In the genomic region with DNA sequence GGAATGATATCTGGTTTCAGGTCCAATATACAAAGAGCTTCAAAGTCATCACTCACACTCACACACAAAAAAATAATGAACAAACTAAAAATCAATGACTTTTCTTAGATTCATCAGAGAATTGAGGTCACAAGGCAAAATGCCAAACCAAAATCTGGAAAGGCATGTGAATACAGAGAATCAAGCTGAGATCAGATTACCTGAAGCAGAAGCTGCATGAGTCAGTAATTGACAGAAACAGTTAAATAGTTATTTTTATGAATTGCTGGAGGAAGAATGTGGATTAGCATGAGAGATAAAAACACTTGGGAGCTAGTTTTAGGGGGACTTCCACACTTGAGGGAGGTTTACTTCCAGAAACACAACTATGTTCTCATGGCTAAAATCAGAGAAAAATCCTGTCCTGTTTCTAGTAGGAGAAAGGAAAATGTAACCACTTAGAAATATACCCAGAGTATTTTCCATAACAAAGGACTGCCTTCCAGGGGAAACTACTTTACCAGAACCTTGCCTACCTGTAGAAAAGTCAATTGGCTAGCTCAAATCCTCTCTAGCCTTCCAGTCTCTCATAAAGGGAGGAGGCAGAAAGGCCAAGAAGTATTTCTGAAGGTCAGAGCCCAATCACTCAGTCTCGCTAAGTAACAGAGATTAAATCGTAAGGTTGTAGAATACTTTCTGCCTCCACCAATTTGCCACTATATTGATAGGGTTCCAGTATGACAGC, we compare ENCODE assay signal across 12 cellular contexts.
A peak's percentile ranks its signal among the peaks of the same experiment; 100 is the strongest.
DNase-seq lines count a peak whose midpoint lies in the region; TF ChIP-seq lines count a peak whose summit lies in the region.
"Had no signal": no experiment of that assay in that cellular context is flagged by ENCODE, and none has a peak within 500 bp of the region (broad histone marks: within the 10 kb centered on the region; RNA-seq: fewer than 3 reads in every experiment).

No MANE protein-coding gene starts in this region.

- H3K27ac ChIP-seq in testis = no peak overlapping the region

- TF ChIP-seq CTCF in BE2C (IDR thresholded peaks at IDR 0.05; ENCODE audit: low read depth, low read length) = no peak
- no peak for TF ChIP-seq CTCF in testis (IDR thresholded peaks at IDR 0.05)

- no peak for TF ChIP-seq POLR2A in testis (IDR thresholded peaks at IDR 0.05)

- no peaks in the 10 kb centered on the region for H3K36me3 ChIP-seq in BE2C
- no peaks in the 10 kb centered on the region for H3K36me3 ChIP-seq in testis (ENCODE audit: low read depth, missing control alignments)

- H3K9me3 ChIP-seq in BE2C (no peaks in the 10 kb centered on the region), testis (no peaks in the 10 kb centered on the region)

- no peaks in the 10 kb centered on the region for H3K27me3 ChIP-seq in BE2C
- H3K27me3 ChIP-seq in testis = no peaks in the 10 kb centered on the region

- intact Hi-C loops in testis (cut with DNase I; ENCODE audit: low total_unique reads) = no loop called here

- H3K4me1 ChIP-seq in BE2C (peaks cover 9% of the 10 kb centered on the region), testis (no peaks in the 10 kb centered on the region)

- WGBS in testis, 2 donors = 54 to 56% methylated on average over 2 of the region's 2 CpGs

- H3K4me3 ChIP-seq in BE2C (ENCODE audit: low read depth, low read length) (no peak overlapping the region), testis (no peak overlapping the region)

- peak; percentile 14 for DNase-seq in BE2C
- DNase-seq in HT1080 (ENCODE audit: low read depth) = peak; percentile 69
- peak; percentile 53 for DNase-seq in amniotic epithelial cell (ENCODE audit: low read depth)
- DNase-seq in iPS-NIHi11 (ENCODE audit: low spot score) = peak; percentile 11
- DNase-seq in testis = no peak
- DNase-seq in OCI-M2 (lab: John Stamatoyannopoulos, UW; ENCODE audit: unreplicated experiment) = no peak
- no peak for DNase-seq in amygdala (lab: John Stamatoyannopoulos, UW)
- no peak for DNase-seq in activated CD4-positive, alpha-beta T cell treated with anti-CD3 and anti-CD28 coated beads for 48 hours
- DNase-seq: CD4-positive, alpha-beta memory T cell; effector memory CD8-positive, alpha-beta T cell; left ventricle myocardium superior; MM.1S had no signal

Comparison
In these comparisons a context has a peak if more than half of its experiments do, and no peak if none do; other contexts are left out.
1. DNase-seq: peak in BE2C (single experiment), HT1080 (single experiment), amniotic epithelial cell (single experiment) and iPS-NIHi11 (single experiment); none in testis (single experiment), OCI-M2 (single experiment), amygdala (0 of 56) and activated CD4-positive, alpha-beta T cell treated with anti-CD3 and anti-CD28 coated beads for 48 hours (single experiment).